In the genomic region with DNA sequence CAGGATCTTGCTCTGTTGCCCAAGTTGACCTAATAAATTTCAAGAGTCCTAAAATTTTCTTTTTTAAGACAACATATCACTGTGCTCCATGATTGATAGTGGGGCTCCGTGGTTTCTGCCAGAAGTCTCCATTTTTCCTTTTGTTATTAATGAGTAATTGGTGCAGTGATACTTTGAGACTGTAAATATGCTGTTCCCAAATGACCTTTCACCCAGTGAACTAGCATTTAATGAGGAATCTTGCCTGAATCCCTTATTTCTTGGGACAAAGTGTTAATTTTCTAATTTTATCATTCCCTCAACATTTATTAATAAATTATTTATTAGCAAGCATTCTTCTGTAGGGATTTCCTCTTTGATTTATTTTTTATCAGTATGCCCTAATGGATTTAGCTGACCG, we compare ENCODE assay signal across 1 cellular context.
TF ChIP-seq lines count a peak whose summit lies in the region.

No MANE protein-coding gene starts in this region.

TF ChIP-seq in HepG2, 621 proteins besides CTCF, POLR2A, EP300 and RAD21:
- TF ChIP-seq SP4 (CRISPR knock-in tag; IDR thresholded peaks at IDR 0.05) (no peak), MAZ (IDR thresholded peaks at IDR 0.05; ENCODE audit: borderline replicate concordance, low read depth, low read length) (no peak), MAZ (CRISPR knock-in tag; IDR thresholded peaks at IDR 0.05; ENCODE audit: low read depth) (no peak), ZSCAN30 (CRISPR knock-in tag; IDR thresholded peaks at IDR 0.05) (no peak), ZNF343 (CRISPR knock-in tag; IDR thresholded peaks at IDR 0.05) (no peak), RXRA (CRISPR knock-in tag; IDR thresholded peaks at IDR 0.05) (no peak), ARNT (IDR thresholded peaks at IDR 0.05) (no peak), TMF1 (CRISPR knock-in tag; IDR thresholded peaks at IDR 0.05; ENCODE audit: low read depth) (no peak), PPARG (CRISPR knock-in tag; conservative IDR thresholded peaks at IDR 0.05) (peak; percentile 87), GATAD1 (CRISPR knock-in tag; IDR thresholded peaks at IDR 0.05) (no peak), ZKSCAN5 (CRISPR knock-in tag; IDR thresholded peaks at IDR 0.05) (no peak), GTF2F1 (IDR thresholded peaks at IDR 0.05; ENCODE audit: low read length) (no peak), ESRRA (CRISPR knock-in tag; IDR thresholded peaks at IDR 0.05; ENCODE audit: low read depth) (no peak), ZNF780A (CRISPR knock-in tag; IDR thresholded peaks at IDR 0.05) (no peak), NFIC (IDR thresholded peaks at IDR 0.05; ENCODE audit: low read length) (no peak), SP2 (CRISPR knock-in tag; IDR thresholded peaks at IDR 0.05) (no peak), RXRB (CRISPR knock-in tag; IDR thresholded peaks at IDR 0.05; ENCODE audit: borderline replicate concordance) (peak; percentile 87), CCAR2 (optimal IDR thresholded peaks at IDR 0.05; ENCODE audit: low read depth, low read length) (no peak), ZNF34 (CRISPR knock-in tag; IDR thresholded peaks at IDR 0.05; ENCODE audit: borderline replicate concordance) (no peak), FOXA3 (CRISPR knock-in tag; IDR thresholded peaks at IDR 0.05) (0 out of 2 replicates have a peak, but pooled peaks have one; percentile 18), ZNF501 (CRISPR knock-in tag; IDR thresholded peaks at IDR 0.05) (no peak), HMG20B (CRISPR knock-in tag; conservative IDR thresholded peaks at IDR 0.05) (no peak), NCOA2 (CRISPR knock-in tag; IDR thresholded peaks at IDR 0.05) (no peak)
- TF ChIP-seq, protein P1, sequence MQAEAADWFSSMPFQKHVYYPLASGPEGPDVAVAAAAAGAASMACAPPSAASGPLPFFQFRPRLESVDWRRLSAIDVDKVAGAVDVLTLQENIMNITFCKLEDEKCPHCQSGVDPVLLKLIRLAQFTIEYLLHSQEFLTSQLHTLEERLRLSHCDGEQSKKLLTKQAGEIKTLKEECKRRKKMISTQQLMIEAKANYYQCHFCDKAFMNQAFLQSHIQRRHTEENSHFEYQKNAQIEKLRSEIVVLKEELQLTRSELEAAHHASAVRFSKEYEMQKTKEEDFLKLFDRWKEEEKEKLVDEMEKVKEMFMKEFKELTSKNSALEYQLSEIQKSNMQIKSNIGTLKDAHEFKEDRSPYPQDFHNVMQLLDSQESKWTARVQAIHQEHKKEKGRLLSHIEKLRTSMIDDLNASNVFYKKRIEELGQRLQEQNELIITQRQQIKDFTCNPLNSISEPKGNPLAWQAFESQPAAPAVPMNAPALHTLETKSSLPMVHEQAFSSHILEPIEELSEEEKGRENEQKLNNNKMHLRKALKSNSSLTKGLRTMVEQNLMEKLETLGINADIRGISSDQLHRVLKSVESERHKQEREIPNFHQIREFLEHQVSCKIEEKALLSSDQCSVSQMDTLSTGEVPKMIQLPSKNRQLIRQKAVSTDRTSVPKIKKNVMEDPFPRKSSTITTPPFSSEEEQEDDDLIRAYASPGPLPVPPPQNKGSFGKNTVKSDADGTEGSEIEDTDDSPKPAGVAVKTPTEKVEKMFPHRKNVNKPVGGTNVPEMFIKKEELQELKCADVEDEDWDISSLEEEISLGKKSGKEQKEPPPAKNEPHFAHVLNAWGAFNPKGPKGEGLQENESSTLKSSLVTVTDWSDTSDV (CRISPR knock-in tag; IDR thresholded peaks at IDR 0.05) = no peak
TF ChIP-seq in HepG2: peak in this region for 3.
